Comparison of ENCODE assay signal across 1 cellular context in the genomic region with DNA sequence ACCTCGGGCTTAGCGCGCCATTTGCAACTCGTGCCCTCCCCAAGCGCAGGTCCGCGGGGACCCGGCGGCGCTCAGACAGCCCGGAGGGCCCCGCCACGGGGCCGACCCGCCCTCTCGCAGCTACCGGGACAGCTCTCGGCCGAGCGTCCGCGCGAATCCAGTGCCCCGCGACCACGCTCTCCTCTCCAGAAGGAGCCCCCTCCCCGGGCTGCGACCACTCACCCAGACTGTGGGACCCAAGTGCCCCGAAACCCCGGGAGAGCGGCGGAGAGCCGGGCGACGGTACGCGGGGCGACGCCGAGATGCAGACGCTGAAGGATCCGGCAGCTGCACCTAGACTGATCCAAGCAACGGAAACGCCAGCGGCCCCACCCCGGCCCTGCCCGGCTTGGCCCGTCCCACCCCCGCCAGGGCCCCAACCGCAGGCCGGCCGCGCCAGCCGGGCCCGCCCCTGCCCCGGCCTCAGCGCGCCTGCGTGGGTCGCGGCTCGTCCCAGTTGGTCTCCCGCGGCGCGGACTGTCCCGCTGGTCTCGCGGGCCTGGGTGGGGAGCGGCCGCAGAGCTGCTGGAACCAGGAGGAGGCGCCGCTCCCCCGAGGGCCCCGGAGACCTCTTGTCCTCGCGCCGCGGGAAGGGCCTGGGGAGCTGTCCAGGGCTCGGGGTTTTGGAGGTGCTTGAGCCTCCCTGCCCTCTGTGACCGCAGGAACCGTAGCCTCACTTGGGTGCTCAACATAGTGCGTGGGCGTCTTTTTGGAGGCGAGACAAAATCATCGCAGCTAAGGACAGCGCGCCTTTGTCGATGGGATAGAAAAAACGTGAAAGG.
TF ChIP-seq lines count a peak whose summit lies in the region.

A gene (minus strand): TSS at position 340 of the 821 bp plus-strand sequence. CDS start 391 bp downstream, outside the sequence.

TF ChIP-seq in IMR-90, 13 proteins besides CTCF, POLR2A, EP300 and RAD21 (continued from another document):
- TF ChIP-seq CEBPB (IDR thresholded peaks at IDR 0.05; ENCODE audit: low read depth, low read length) (no peak), FOS (IDR thresholded peaks at IDR 0.05; ENCODE audit: low read depth, low read length) (no peak), MAZ (IDR thresholded peaks at IDR 0.05; ENCODE audit: borderline replicate concordance, low read depth, low read length) (peak; percentile 75; the same call in 1 of the 2 replicates), MXI1 (IDR thresholded peaks at IDR 0.05; ENCODE audit: borderline replicate concordance, low read depth, low read length) (peak; percentile 72), SMC3 (IDR thresholded peaks at IDR 0.05; ENCODE audit: low read depth, low read length) (peak; percentile 53), BHLHE40 (IDR thresholded peaks at IDR 0.05; ENCODE audit: low read depth, low read length) (no peak; the same call in none of the 2 replicates)
- TF ChIP-seq, protein P1, sequence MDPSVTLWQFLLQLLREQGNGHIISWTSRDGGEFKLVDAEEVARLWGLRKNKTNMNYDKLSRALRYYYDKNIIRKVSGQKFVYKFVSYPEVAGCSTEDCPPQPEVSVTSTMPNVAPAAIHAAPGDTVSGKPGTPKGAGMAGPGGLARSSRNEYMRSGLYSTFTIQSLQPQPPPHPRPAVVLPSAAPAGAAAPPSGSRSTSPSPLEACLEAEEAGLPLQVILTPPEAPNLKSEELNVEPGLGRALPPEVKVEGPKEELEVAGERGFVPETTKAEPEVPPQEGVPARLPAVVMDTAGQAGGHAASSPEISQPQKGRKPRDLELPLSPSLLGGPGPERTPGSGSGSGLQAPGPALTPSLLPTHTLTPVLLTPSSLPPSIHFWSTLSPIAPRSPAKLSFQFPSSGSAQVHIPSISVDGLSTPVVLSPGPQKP (IDR thresholded peaks at IDR 0.05; ENCODE audit: borderline replicate concordance, low read depth, low read length): no peak
- TF ChIP-seq, protein P2, sequence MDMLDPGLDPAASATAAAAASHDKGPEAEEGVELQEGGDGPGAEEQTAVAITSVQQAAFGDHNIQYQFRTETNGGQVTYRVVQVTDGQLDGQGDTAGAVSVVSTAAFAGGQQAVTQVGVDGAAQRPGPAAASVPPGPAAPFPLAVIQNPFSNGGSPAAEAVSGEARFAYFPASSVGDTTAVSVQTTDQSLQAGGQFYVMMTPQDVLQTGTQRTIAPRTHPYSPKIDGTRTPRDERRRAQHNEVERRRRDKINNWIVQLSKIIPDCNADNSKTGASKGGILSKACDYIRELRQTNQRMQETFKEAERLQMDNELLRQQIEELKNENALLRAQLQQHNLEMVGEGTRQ (IDR thresholded peaks at IDR 0.05; ENCODE audit: low read depth, low read length): no peak
